1 cellular context compared by ENCODE assay signal in genomic region chr9:137025120-137025966, GRCh38.
TF ChIP-seq lines count a peak whose summit lies in the region.

No MANE protein-coding gene starts in this region.

TF ChIP-seq in GM23338, 12 proteins besides CTCF, POLR2A, EP300 and RAD21 (continued from another document):
- TF ChIP-seq ZNF462 (CRISPR knock-in tag; IDR thresholded peaks at IDR 0.05), result no peak
- no peak for TF ChIP-seq POLR2AphosphoS5 (IDR thresholded peaks at IDR 0.05; ENCODE audit: low read depth)
- TF ChIP-seq NANOG (IDR thresholded peaks at IDR 0.05; ENCODE audit: borderline replicate concordance), result no peak
- no peak for TF ChIP-seq ZNF114 (CRISPR knock-in tag; IDR thresholded peaks at IDR 0.05)
- no peak for TF ChIP-seq ETS1 (IDR thresholded peaks at IDR 0.05)
